16 cellular contexts compared by ENCODE assay signal in the genomic region with DNA sequence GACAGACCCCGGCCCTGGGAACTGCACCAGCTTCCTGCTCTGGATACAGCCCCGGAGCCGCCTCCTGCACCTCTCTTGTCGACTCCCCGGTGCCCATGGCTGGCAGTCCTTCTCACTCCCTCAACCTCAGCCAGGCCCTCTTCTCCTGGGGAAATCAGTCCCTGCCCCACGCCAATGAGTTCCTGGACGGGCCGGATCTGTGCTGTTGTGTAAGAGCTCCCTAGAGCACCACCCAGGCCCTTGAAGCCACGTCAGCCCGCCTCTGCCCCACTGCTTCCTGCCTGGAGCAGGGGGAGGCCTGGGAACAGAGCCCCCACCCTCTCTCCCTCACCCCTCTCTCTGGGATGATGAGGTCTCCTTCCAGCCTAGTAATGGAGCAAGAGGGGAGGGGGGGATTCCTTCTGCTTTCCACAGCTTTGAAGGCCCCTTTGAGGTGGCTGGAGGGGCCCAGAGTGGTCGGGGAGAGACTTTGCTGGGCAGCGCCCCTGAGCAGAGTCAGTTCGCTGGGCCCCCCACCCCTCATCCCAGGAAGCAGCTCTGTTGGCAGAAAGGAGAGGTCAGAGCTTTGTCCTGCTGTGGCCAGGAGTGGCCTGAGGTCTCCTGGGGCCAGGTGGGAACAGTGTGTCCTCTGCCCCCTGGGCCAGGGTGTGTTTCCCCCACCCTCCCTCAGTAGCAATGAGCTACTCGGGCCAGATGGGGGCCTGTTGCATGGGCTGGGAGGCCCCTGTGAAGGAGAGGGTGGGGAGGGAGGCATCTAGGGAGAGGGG. TPM values are rescaled to one million over a fixed set of nuclear protein-coding genes. Genes with fewer than 3 reads are reported as not detected.
DNase-seq lines count a peak whose midpoint lies in the region; ATAC-seq and TF ChIP-seq lines count a peak whose summit lies in the region.
"Had no signal": no experiment of that assay in that cellular context is flagged by ENCODE, and none has a peak within 500 bp of the region (broad histone marks: within the 10 kb centered on the region; RNA-seq: fewer than 3 reads in every experiment).

No MANE protein-coding gene starts in this region.

- TF ChIP-seq EP300 in SK-N-SH (IDR thresholded peaks at IDR 0.05; ENCODE audit: borderline replicate concordance in 1 of 2, low read depth in 1 of 2, low read length in 1 of 2) = no peak

- no peaks in the 10 kb centered on the region for H3F3A ChIP-seq in SK-N-SH (replicated peaks; ENCODE audit: insufficient read depth)

- no peaks in the 10 kb centered on the region for H3K36me3 Mint-ChIP-seq in activated naive CD8-positive, alpha-beta T cell treated with anti-CD3 and anti-CD28 coated beads, Interleukin-2, amount 10 ng/mL, durations not matched to agents 7 days and 5 days
- H3K36me3 Mint-ChIP-seq in Calu3 (ENCODE audit: insufficient read depth, unreplicated experiment) = peaks cover 23% of the 10 kb centered on the region

- TF ChIP-seq CTCF in SK-N-SH (IDR thresholded peaks at IDR 0.05) (no peak), left ventricle myocardium inferior (IDR thresholded peaks at IDR 0.05; ENCODE audit: borderline replicate concordance) (no peak), Calu3 (IDR thresholded peaks at IDR 0.05; ENCODE audit: unreplicated experiment) (no peak), testis (IDR thresholded peaks at IDR 0.05) (no peak)

- H3K9me3 ChIP-seq in SK-N-SH (no peaks in the 10 kb centered on the region), left ventricle myocardium inferior (replicated peaks) (no peaks in the 10 kb centered on the region), skeletal muscle tissue (ENCODE audit: control insufficient read depth in 3 of 3, low read length in 3 of 3) (no peaks in the 10 kb centered on the region), testis (no peaks in the 10 kb centered on the region)

- intact Hi-C loops in left ventricle myocardium inferior (cut with micrococcal nuclease) = no loop called here
- intact Hi-C loops in Calu3 (cut with micrococcal nuclease; ENCODE audit: unreplicated experiment) = no loop called here
- intact Hi-C loops in testis (cut with DNase I; ENCODE audit: low total_unique reads) = no loop called here

- H3K4me1 ChIP-seq in SK-N-SH (ENCODE audit: control insufficient read depth in 1 of 2, insufficient read depth in 2 of 2, low read depth in 1 of 2, low read length in 1 of 2) (peaks cover 0 to 33% of the 10 kb centered on the region in 2 experiments; a peak in 2 of 4 replicates), left ventricle myocardium inferior (peaks cover 69% of the 10 kb centered on the region), skeletal muscle tissue (ENCODE audit: control insufficient read depth in 3 of 3, insufficient read depth in 3 of 3, low read length in 3 of 3) (peaks cover 22 to 35% (median 32%) of the 10 kb centered on the region in 3 donors), testis (peaks cover 10% of the 10 kb centered on the region)

- DNase-seq in SK-N-SH (peak; percentile 27), left ventricle myocardium inferior (no peak), Calu3 (no peak), testis (no peak)
- peak; percentile 27 for DNase-seq in activated naive CD8-positive, alpha-beta T cell treated with anti-CD3 and anti-CD28 coated beads, Interleukin-2, amount 10 ng/mL, durations not matched to agents 7 days and 5 days
- DNase-seq: 8988T; activated CD8-positive, alpha-beta T cell treated with anti-CD3 and anti-CD28 coated beads, Interleukin-2, amount 10 ng/mL, durations not matched to agents 7 days and 5 days; NCI-H1417 treated with DMSO at 0.1 percent for 48 hours; stimulated activated naive B cell treated with anti-CD40 and anti-IgM and Interleukin-4, amounts not matched to agents 10 μg/mL and 1 μg/mL and 100 μg/mL, for 72 hours; SW 1271 had no signal

- CTCF ChIA-PET in SK-N-SH (lab: Yijun Ruan, JAX) (interaction anchor here (1.2 to 2.1 kb wide), 5 partner anchors 11 to 90 kb away, joined by 5 to 9 read pairs (median 7); a partner anchor contains a TSS), Calu3 (lab: Charles Lee) (no interaction called here)

- peaks cover 10% of the 10 kb centered on the region; the same call in 1 of the 2 replicates for H3K27me3 ChIP-seq in SK-N-SH (ENCODE audit: insufficient read depth)
- peaks cover 28% of the 10 kb centered on the region for H3K27me3 ChIP-seq in left ventricle myocardium inferior (ENCODE audit: low read depth)
- H3K27me3 ChIP-seq in skeletal muscle tissue (ENCODE audit: control insufficient read depth in 3 of 3, insufficient read depth in 3 of 3, low read length in 3 of 3) = peaks cover 20 to 47% (median 38%) of the 10 kb centered on the region in 3 donors
- no peaks in the 10 kb centered on the region for H3K27me3 ChIP-seq in testis

- peaks cover 10% of the 10 kb centered on the region for H3K4me1 Mint-ChIP-seq in activated naive CD8-positive, alpha-beta T cell treated with anti-CD3 and anti-CD28 coated beads, Interleukin-2, amount 10 ng/mL, durations not matched to agents 7 days and 5 days
- H3K4me1 Mint-ChIP-seq in Calu3 (ENCODE audit: low read depth, unreplicated experiment) = peaks cover 11% of the 10 kb centered on the region

- H3K79me2 ChIP-seq in SK-N-SH (ENCODE audit: insufficient read depth) = no peaks in the 10 kb centered on the region

- H2AFZ ChIP-seq in SK-N-SH (ENCODE audit: low read depth) = no peak overlapping the region

- no peak overlapping the region for H3K4me2 ChIP-seq in SK-N-SH

- H3K27ac ChIP-seq in SK-N-SH (ENCODE audit: low read depth in 2 of 2, low read length in 1 of 2) (no peak overlapping the region), left ventricle myocardium inferior (replicated peaks) (peak overlapping the region; percentile 83), skeletal muscle tissue (ENCODE audit: low read depth, low read length) (peak overlapping the region; percentile 30), testis (no peak overlapping the region)
- H3K27ac ChIP-seq: epithelial cell of prostate had no signal

- peaks cover under 1% of the 10 kb centered on the region for H3K27me3 Mint-ChIP-seq in activated naive CD8-positive, alpha-beta T cell treated with anti-CD3 and anti-CD28 coated beads, Interleukin-2, amount 10 ng/mL, durations not matched to agents 7 days and 5 days
- peaks cover 25% of the 10 kb centered on the region for H3K27me3 Mint-ChIP-seq in Calu3 (ENCODE audit: unreplicated experiment)

- ATAC-seq in SK-N-SH treated with all-trans-retinoic acid at 6 μM for 48 hours = no peak
- ATAC-seq in activated naive CD8-positive, alpha-beta T cell treated with anti-CD3 and anti-CD28 coated beads, Interleukin-2, amount 10 ng/mL, durations not matched to agents 7 days and 5 days (ENCODE audit: low read depth) = no peak
- ATAC-seq in GM21576 (IDR thresholded peaks at IDR 0.05; ENCODE audit: unreplicated experiment) = no peak
- ATAC-seq: activated CD8-positive, alpha-beta T cell treated with anti-CD3 and anti-CD28 coated beads, Interleukin-2, amount 10 ng/mL, durations not matched to agents 7 days and 5 days; stimulated activated naive B cell treated with anti-CD40 and anti-IgM and Interleukin-4, amounts not matched to agents 10 μg/mL and 1 μg/mL and 100 μg/mL, for 72 hours had no signal

- H3K9me3 Mint-ChIP-seq in activated naive CD8-positive, alpha-beta T cell treated with anti-CD3 and anti-CD28 coated beads, Interleukin-2, amount 10 ng/mL, durations not matched to agents 7 days and 5 days = no peaks in the 10 kb centered on the region
- no peaks in the 10 kb centered on the region for H3K9me3 Mint-ChIP-seq in Calu3 (ENCODE audit: low read depth, unreplicated experiment)
- H3K9me3 Mint-ChIP-seq: stimulated activated naive B cell treated with anti-CD40 and anti-IgM and Interleukin-4, amounts not matched to agents 10 μg/mL and 1 μg/mL and 100 μg/mL, for 72 hours had no signal

- TF ChIP-seq RAD21 in SK-N-SH (IDR thresholded peaks at IDR 0.05; ENCODE audit: low read length) = no peak

- 83% methylated on average over 14 of the region's 14 CpGs for WGBS in SK-N-SH (ENCODE audit: low lambda C conversion rate)
- WGBS in testis, 2 donors = 67 to 80% methylated on average over 11 to 14 of the region's 14 CpGs

- no peaks in the 10 kb centered on the region for H3K9me2 ChIP-seq in SK-N-SH

- H3K36me3 ChIP-seq in SK-N-SH (replicated peaks in 1 of 2; ENCODE audit: control insufficient read depth in 1 of 2, insufficient read depth in 2 of 2, low read length in 1 of 2) (no peaks in the 10 kb centered on the region), left ventricle myocardium inferior (no peaks in the 10 kb centered on the region), skeletal muscle tissue (ENCODE audit: control insufficient read depth in 3 of 3, insufficient read depth in 3 of 3, low read length in 3 of 3) (peaks cover 0 to 6% (median 0%) of the 10 kb centered on the region in 3 donors), testis (ENCODE audit: low read depth, missing control alignments) (no peaks in the 10 kb centered on the region)

- H3K9ac ChIP-seq in SK-N-SH (no peak overlapping the region), skeletal muscle tissue (ENCODE audit: low read depth in 1 of 3, low read length in 3 of 3) (no peak overlapping the region)

- H3K27ac Mint-ChIP-seq in activated naive CD8-positive, alpha-beta T cell treated with anti-CD3 and anti-CD28 coated beads, Interleukin-2, amount 10 ng/mL, durations not matched to agents 7 days and 5 days = no peak overlapping the region
- H3K27ac Mint-ChIP-seq in Calu3 (ENCODE audit: unreplicated experiment) = no peak overlapping the region
- H3K27ac Mint-ChIP-seq: activated CD8-positive, alpha-beta T cell treated with anti-CD3 and anti-CD28 coated beads, Interleukin-2, amount 10 ng/mL, durations not matched to agents 7 days and 5 days; stimulated activated naive B cell treated with anti-CD40 and anti-IgM and Interleukin-4, amounts not matched to agents 10 μg/mL and 1 μg/mL and 100 μg/mL, for 72 hours had no signal

- BruUV-seq in Calu3 (replicated peaks; lab: Mats Ljungman, UMichigan) = no TSS peak

- no peak overlapping the region for H3K4me3 ChIP-seq in SK-N-SH (ENCODE audit: low read depth in 2 of 2, low read length in 1 of 2)
- no peak overlapping the region for H3K4me3 ChIP-seq in left ventricle myocardium inferior
- H3K4me3 ChIP-seq in skeletal muscle tissue (ENCODE audit: low read length in 3 of 3) = no peak overlapping the region
- no peak overlapping the region for H3K4me3 ChIP-seq in testis

- no peak overlapping the region for H3K4me3 Mint-ChIP-seq in activated naive CD8-positive, alpha-beta T cell treated with anti-CD3 and anti-CD28 coated beads, Interleukin-2, amount 10 ng/mL, durations not matched to agents 7 days and 5 days
- no peak overlapping the region for H3K4me3 Mint-ChIP-seq in Calu3 (ENCODE audit: low read depth, unreplicated experiment)
- H3K4me3 Mint-ChIP-seq: activated CD8-positive, alpha-beta T cell treated with anti-CD3 and anti-CD28 coated beads, Interleukin-2, amount 10 ng/mL, durations not matched to agents 7 days and 5 days; stimulated activated naive B cell treated with anti-CD40 and anti-IgM and Interleukin-4, amounts not matched to agents 10 μg/mL and 1 μg/mL and 100 μg/mL, for 72 hours had no signal

- POLR2A ChIA-PET in SK-N-SH (lab: Yijun Ruan, JAX) = no interaction called here
- POLR2A ChIA-PET in activated naive CD8-positive, alpha-beta T cell treated with anti-CD3 and anti-CD28 coated beads, Interleukin-2, amount 10 ng/mL, durations not matched to agents 7 days and 5 days (lab: Charles Lee) = no interaction called here

- TF ChIP-seq POLR2A in testis (IDR thresholded peaks at IDR 0.05) = no peak

- no peaks in the 10 kb centered on the region for H4K20me1 ChIP-seq in SK-N-SH (ENCODE audit: insufficient read depth)

RNA-seq across cellular contexts. Expression of a gene that starts 3.8 kb away (rescaled TPM):
- polyA plus RNA-seq in SK-N-SH (2012; rRNA removed) (2.5 and 2.7 TPM in 2 replicates), testis (ENCODE audit: insufficient read depth, low read depth, low replicate concordance) (21.8 TPM)
- polyA plus RNA-seq in SK-N-SH (2012; cell fraction: cytosol; rRNA removed) = 1.2 and 2.0 TPM in 2 replicates
- polyA plus RNA-seq in SK-N-SH (2012; cell fraction: nucleus; rRNA removed) = 9.8 and 10.5 TPM in 2 replicates
- 1 to 10 TPM in 1 of 2 experiments, under 1 TPM in 1; 1.00 to 1.4 TPM for total RNA-seq in activated naive CD8-positive, alpha-beta T cell treated with anti-CD3 and anti-CD28 coated beads, Interleukin-2, amount 10 ng/mL, durations not matched to agents 7 days and 5 days
- total RNA-seq in left ventricle myocardium inferior (not detected), skeletal muscle tissue (not detected), Calu3 (2022) (0.47 and 0.61 TPM in 2 replicates), testis (10 to 100 TPM in 1 of 2 donors, 1 to 10 TPM in 1; 8.6 to 12.2 TPM)

RNA-seq across cellular contexts. Expression of a gene that starts 18.5 kb away (rescaled TPM):
- 0.08 TPM in 1 of 2 replicates, not detected in the other for polyA plus RNA-seq in SK-N-SH (2012; rRNA removed)
- 0.08 and 0.14 TPM in 2 replicates for polyA plus RNA-seq in SK-N-SH (2012; cell fraction: cytosol; rRNA removed)
- polyA plus RNA-seq in SK-N-SH (2012; cell fraction: nucleus; rRNA removed) = 0.23 TPM in 1 of 2 replicates, not detected in the other
- 10 to 100 TPM; 59.0 to 61.7 TPM for total RNA-seq in activated naive CD8-positive, alpha-beta T cell treated with anti-CD3 and anti-CD28 coated beads, Interleukin-2, amount 10 ng/mL, durations not matched to agents 7 days and 5 days
- 28.2 TPM for total RNA-seq in left ventricle myocardium inferior
- 43.3 TPM for total RNA-seq in skeletal muscle tissue
- 3.6 and 4.4 TPM in 2 replicates for total RNA-seq in Calu3 (2022)
- total RNA-seq in testis = 10 to 100 TPM in 1 of 2 donors, 1 to 10 TPM in 1; 5.2 to 11.3 TPM
- polyA plus RNA-seq in testis (ENCODE audit: insufficient read depth, low read depth, low replicate concordance) = 12.1 TPM
- total RNA-seq: astrocyte had no signal
- polyA plus RNA-seq: neural cell had no signal

RNA-seq across cellular contexts. Expression of a gene that starts 29.2 kb away (rescaled TPM):
- not detected in 2 replicates for polyA plus RNA-seq in SK-N-SH (2012; rRNA removed)
- under 0.01 TPM in 1 of 2 replicates, not detected in the other for polyA plus RNA-seq in SK-N-SH (2012; cell fraction: cytosol; rRNA removed)
- not detected in 2 replicates for polyA plus RNA-seq in SK-N-SH (2012; cell fraction: nucleus; rRNA removed)
- total RNA-seq in activated naive CD8-positive, alpha-beta T cell treated with anti-CD3 and anti-CD28 coated beads, Interleukin-2, amount 10 ng/mL, durations not matched to agents 7 days and 5 days = not detected
- total RNA-seq in left ventricle myocardium inferior = 1.2 TPM
- 32.9 TPM for total RNA-seq in skeletal muscle tissue
- not detected in 2 replicates for total RNA-seq in Calu3 (2022)
- 1 to 10 TPM; 2.3 to 2.8 TPM for total RNA-seq in testis
- polyA plus RNA-seq in testis (ENCODE audit: insufficient read depth, low read depth, low replicate concordance) = 2.0 TPM
- total RNA-seq: activated CD8-positive, alpha-beta T cell treated with anti-CD3 and anti-CD28 coated beads, Interleukin-2, amount 10 ng/mL, durations not matched to agents 7 days and 5 days had no signal
- polyA plus RNA-seq: neural cell had no signal

Comparison
In these comparisons a context has a peak if more than half of its experiments do, and no peak if none do; other contexts are left out.
1. DNase-seq: peak in SK-N-SH (single experiment) and activated naive CD8-positive, alpha-beta T cell treated with anti-CD3 and anti-CD28 coated beads, Interleukin-2, amount 10 ng/mL, durations not matched to agents 7 days and 5 days (single experiment); none in left ventricle myocardium inferior (single experiment), Calu3 (single experiment) and testis (single experiment).
2. H3K27ac ChIP-seq: peak in left ventricle myocardium inferior (single experiment) and skeletal muscle tissue (single experiment); none in SK-N-SH (0 of 2) and testis (0 of 2).